ENCODE assay signal across 8 cellular contexts in genomic region chr19:53537126-53537522, GRCh38. TPM values are rescaled to one million over a fixed set of nuclear protein-coding genes. Genes with fewer than 3 reads are reported as not detected.
DNase-seq lines count a peak whose midpoint lies in the region; ATAC-seq lines count a peak whose summit lies in the region.

No MANE protein-coding gene starts in this region.

- H3K27me3 Mint-ChIP-seq in activated naive CD4-positive, alpha-beta T cell treated with anti-CD3 and anti-CD28 coated beads for 36 hours (ENCODE audit: low read depth), result no peaks in the 10 kb centered on the region
- H3K27me3 Mint-ChIP-seq in activated CD8-positive, alpha-beta T cell treated with anti-CD3 and anti-CD28 coated beads, Interleukin-2, amount 10 ng/mL, durations not matched to agents 7 days and 5 days (ENCODE audit: low read depth), result no peaks in the 10 kb centered on the region

- peak overlapping the region; percentile 92 for H3K27ac Mint-ChIP-seq in activated naive CD4-positive, alpha-beta T cell treated with anti-CD3 and anti-CD28 coated beads for 36 hours
- peak overlapping the region; percentile 90 for H3K27ac Mint-ChIP-seq in activated CD8-positive, alpha-beta T cell treated with anti-CD3 and anti-CD28 coated beads, Interleukin-2, amount 10 ng/mL, durations not matched to agents 7 days and 5 days

- H3K4me3 Mint-ChIP-seq in activated naive CD4-positive, alpha-beta T cell treated with anti-CD3 and anti-CD28 coated beads for 36 hours, result peak overlapping the region; percentile 94
- peak overlapping the region; percentile 83 for H3K4me3 Mint-ChIP-seq in activated CD8-positive, alpha-beta T cell treated with anti-CD3 and anti-CD28 coated beads, Interleukin-2, amount 10 ng/mL, durations not matched to agents 7 days and 5 days

- CTCF ChIA-PET in activated naive CD4-positive, alpha-beta T cell treated with anti-CD3 and anti-CD28 coated beads for 36 hours (lab: Charles Lee), result interaction anchor here (1.1 kb wide), 1 partner anchor 18 kb away, joined by 3 read pairs; no protein-coding TSS in a partner anchor
- CTCF ChIA-PET in activated CD8-positive, alpha-beta T cell treated with anti-CD3 and anti-CD28 coated beads, Interleukin-2, amount 10 ng/mL, durations not matched to agents 7 days and 5 days (lab: Charles Lee), result no interaction called here

- DNase-seq in activated naive CD4-positive, alpha-beta T cell treated with anti-CD3 and anti-CD28 coated beads for 36 hours, result peak; percentile 34
- no peak for DNase-seq in activated naive CD4-positive, alpha-beta T cell (lab: John Stamatoyannopoulos, UW)
- DNase-seq in activated CD8-positive, alpha-beta T cell treated with anti-CD3 and anti-CD28 coated beads, Interleukin-2, amount 10 ng/mL, durations not matched to agents 7 days and 5 days, result peak; percentile 23
- DNase-seq in substantia nigra (lab: John Stamatoyannopoulos, UW), result no peak
- DNase-seq in posterior cingulate gyrus, result no peak

- peaks cover 66% of the 10 kb centered on the region for H3K36me3 Mint-ChIP-seq in activated naive CD4-positive, alpha-beta T cell treated with anti-CD3 and anti-CD28 coated beads for 36 hours (ENCODE audit: low read depth)
- H3K36me3 Mint-ChIP-seq in activated CD8-positive, alpha-beta T cell treated with anti-CD3 and anti-CD28 coated beads, Interleukin-2, amount 10 ng/mL, durations not matched to agents 7 days and 5 days (ENCODE audit: low read depth), result peaks cover 47% of the 10 kb centered on the region

- no peak for ATAC-seq in activated CD8-positive, alpha-beta T cell treated with anti-CD3 and anti-CD28 coated beads, Interleukin-2, amount 10 ng/mL, durations not matched to agents 7 days and 5 days
- ATAC-seq in HG03196 (IDR thresholded peaks at IDR 0.05; ENCODE audit: unreplicated experiment) (no peak), GM21367 (IDR thresholded peaks at IDR 0.05; ENCODE audit: unreplicated experiment) (no peak)

- no peaks in the 10 kb centered on the region for H3K9me3 ChIP-seq in iPS-18c (ENCODE audit: control insufficient read depth, insufficient read depth, low read length)

- intact Hi-C loops in activated naive CD4-positive, alpha-beta T cell treated with anti-CD3 and anti-CD28 coated beads for 36 hours (cut with micrococcal nuclease), result loop anchor here (1.0 kb wide), 1 partner anchor 17 kb away; no protein-coding TSS in a partner anchor
- intact Hi-C loops in posterior cingulate gyrus (cut with DNase I), result no loop called here

- H3K4me3 ChIP-seq in iPS-18c (ENCODE audit: insufficient read depth, low read depth, low read length), result peak overlapping the region; percentile 66; the same call in 1 of the 2 replicates

- peak overlapping the region; percentile 78 for H3K27ac ChIP-seq in substantia nigra (ENCODE audit: low read depth, low read length, poor library complexity, severe bottlenecking)

- peaks cover 8% of the 10 kb centered on the region for H3K9me3 Mint-ChIP-seq in activated naive CD4-positive, alpha-beta T cell treated with anti-CD3 and anti-CD28 coated beads for 36 hours
- no peaks in the 10 kb centered on the region for H3K9me3 Mint-ChIP-seq in activated CD8-positive, alpha-beta T cell treated with anti-CD3 and anti-CD28 coated beads, Interleukin-2, amount 10 ng/mL, durations not matched to agents 7 days and 5 days (ENCODE audit: insufficient read depth)

- POLR2A ChIA-PET in activated CD8-positive, alpha-beta T cell treated with anti-CD3 and anti-CD28 coated beads, Interleukin-2, amount 10 ng/mL, durations not matched to agents 7 days and 5 days (lab: Charles Lee), result no interaction called here

- peaks cover 21% of the 10 kb centered on the region for H3K4me1 Mint-ChIP-seq in activated naive CD4-positive, alpha-beta T cell treated with anti-CD3 and anti-CD28 coated beads for 36 hours (ENCODE audit: low read depth)
- peaks cover 22% of the 10 kb centered on the region for H3K4me1 Mint-ChIP-seq in activated CD8-positive, alpha-beta T cell treated with anti-CD3 and anti-CD28 coated beads, Interleukin-2, amount 10 ng/mL, durations not matched to agents 7 days and 5 days (ENCODE audit: low read depth)

RNA-seq across cellular contexts. Expression of gene ZNF331, which starts 0.8 kb away (rescaled TPM):
- 10 to 100 TPM; 35.5 to 36.9 TPM for total RNA-seq in activated naive CD4-positive, alpha-beta T cell treated with anti-CD3 and anti-CD28 coated beads for 36 hours
- 10 to 100 TPM; 17.3 to 20.6 TPM for total RNA-seq in activated CD8-positive, alpha-beta T cell treated with anti-CD3 and anti-CD28 coated beads, Interleukin-2, amount 10 ng/mL, durations not matched to agents 7 days and 5 days

Comparison
In these comparisons a context has a peak if more than half of its experiments do, and no peak if none do; other contexts are left out.
1. DNase-seq: peak in activated naive CD4-positive, alpha-beta T cell treated with anti-CD3 and anti-CD28 coated beads for 36 hours (single experiment) and activated CD8-positive, alpha-beta T cell treated with anti-CD3 and anti-CD28 coated beads, Interleukin-2, amount 10 ng/mL, durations not matched to agents 7 days and 5 days (single experiment); none in activated naive CD4-positive, alpha-beta T cell (0 of 4), substantia nigra (0 of 49) and posterior cingulate gyrus (0 of 10).